8 cellular contexts compared by ENCODE assay signal in the genomic region with DNA sequence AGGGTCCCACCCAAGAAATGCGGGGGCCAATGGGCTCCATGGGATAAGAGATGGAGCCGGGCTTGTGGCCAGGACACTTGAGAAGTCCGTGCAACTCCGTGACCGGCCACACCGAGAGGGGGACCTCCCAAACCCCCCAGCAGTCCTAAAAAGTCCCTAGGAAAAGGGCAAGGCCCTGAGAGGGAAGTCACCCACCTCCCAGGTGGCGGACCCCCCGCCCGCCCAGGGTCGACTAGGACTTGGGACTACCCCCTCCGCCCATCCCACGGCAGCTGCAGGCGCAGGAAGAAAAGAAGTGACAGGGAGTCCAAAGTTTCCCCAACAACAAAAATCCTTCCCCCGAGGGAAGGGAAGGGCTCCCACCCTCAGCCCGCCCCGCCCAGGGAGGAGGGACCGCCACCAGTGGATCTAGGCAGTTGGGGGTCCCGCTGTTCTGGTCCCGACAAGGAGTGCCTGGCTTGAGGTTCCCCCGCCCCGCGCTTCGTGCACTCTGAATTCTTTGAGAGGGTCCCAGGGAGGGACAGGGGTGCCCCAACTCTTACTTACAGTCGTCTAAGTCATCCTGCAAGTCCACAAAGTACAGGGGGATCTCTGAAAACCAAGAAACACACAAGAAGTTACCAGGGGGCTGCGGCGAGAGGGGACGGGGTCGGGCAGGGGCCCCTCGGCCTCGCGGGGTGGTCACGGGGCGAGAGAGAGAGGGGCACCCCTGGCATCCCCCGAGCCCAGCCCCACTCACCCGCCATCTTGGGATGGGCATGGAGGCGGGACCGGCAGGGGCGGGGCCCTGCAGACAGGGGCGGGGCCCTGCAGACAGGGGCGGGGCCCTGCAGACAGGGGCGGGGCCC. TPM values are rescaled to one million over a fixed set of nuclear protein-coding genes. Genes with fewer than 3 reads are reported as not detected.
DNase-seq lines count a peak whose midpoint lies in the region; ATAC-seq lines count a peak whose summit lies in the region.

No MANE protein-coding gene starts in this region.

- peak overlapping the region; percentile 100 for H3K4me3 ChIP-seq in HUES6 (ENCODE audit: low read depth, low read length)
- peak overlapping the region; percentile 48 for H3K4me3 ChIP-seq in effector memory CD4-positive, alpha-beta T cell (ENCODE audit: insufficient read depth, low read depth, low read length, poor library complexity, severe bottlenecking)

- peak; percentile 56 for DNase-seq in Daoy (ENCODE audit: low read depth)
- DNase-seq in activated CD4-positive, alpha-beta T cell treated with anti-CD3 and anti-CD28 coated beads, Interleukin-2, amount 50 U/mL, for 4 hours, result peak; percentile 40 to 44
- DNase-seq in effector memory CD4-positive, alpha-beta T cell, result peak in 2 of 3 donors; percentile 57 to 66
- DNase-seq in mesenteric fat pad (ENCODE audit: low spot score), result peak; percentile 92
- DNase-seq in substantia nigra (lab: John Stamatoyannopoulos, UW), result peak in 43 of 49 donors; percentile 15 to 86 (median 63)
- no peak for DNase-seq in SHP77 treated with DMSO at 0.1 percent for 48 hours (lab: John Stamatoyannopoulos, UW)

- peak overlapping the region; percentile 88 for H3K9ac ChIP-seq in HUES6 (ENCODE audit: low read length)

- H3K4me1 ChIP-seq in HUES6 (ENCODE audit: control insufficient read depth, insufficient read depth, low read length), result peaks cover 11% of the 10 kb centered on the region; the same call in 1 of the 2 replicates
- H3K4me1 ChIP-seq in effector memory CD4-positive, alpha-beta T cell (ENCODE audit: control insufficient read depth, insufficient read depth, low read length, poor library complexity, severe bottlenecking), result peaks cover 35% of the 10 kb centered on the region

- H3K27ac ChIP-seq in HUES6 (ENCODE audit: low read depth, low read length) (peak overlapping the region; percentile 65; the same call in 1 of the 2 replicates), substantia nigra (ENCODE audit: low read depth, low read length, poor library complexity, severe bottlenecking) (peak overlapping the region; percentile 82)
- H3K27ac ChIP-seq in effector memory CD4-positive, alpha-beta T cell (ENCODE audit: insufficient read depth, low read length, poor library complexity, severe bottlenecking), result peak overlapping the region; percentile 88

- peak; percentile 47 for ATAC-seq in GM21447 (IDR thresholded peaks at IDR 0.05; ENCODE audit: unreplicated experiment)

- H3K27me3 ChIP-seq in HUES6 (ENCODE audit: control insufficient read depth, insufficient read depth, low read length), result no peaks in the 10 kb centered on the region
- no peaks in the 10 kb centered on the region for H3K27me3 ChIP-seq in effector memory CD4-positive, alpha-beta T cell (replicated peaks; ENCODE audit: control insufficient read depth, insufficient read depth, low read length, poor library complexity, severe bottlenecking)

- H3K9me3 ChIP-seq in HUES6 (ENCODE audit: control insufficient read depth, insufficient read depth, low read depth, low read length), result no peaks in the 10 kb centered on the region
- H3K9me3 ChIP-seq in effector memory CD4-positive, alpha-beta T cell (ENCODE audit: control insufficient read depth, low read length), result no peaks in the 10 kb centered on the region

- peaks cover 12% of the 10 kb centered on the region for H3K36me3 ChIP-seq in HUES6 (ENCODE audit: control insufficient read depth, insufficient read depth, low read length)
- H3K36me3 ChIP-seq in effector memory CD4-positive, alpha-beta T cell (ENCODE audit: control insufficient read depth, insufficient read depth, low read length), result peaks cover 13% of the 10 kb centered on the region

RNA-seq across cellular contexts. Expression of gene RAB22A, which starts 0.6 kb away (rescaled TPM):
- total RNA-seq in Daoy (2014; rRNA removed; shearing (Covaris generic)), result 12.0 and 13.8 TPM in 2 replicates
- 22.2 TPM for total RNA-seq in mesenteric fat pad
